ENCODE assay signal across 13 cellular contexts in genomic region chr10:49299816-49300139, GRCh38. TPM values are rescaled to one million over a fixed set of nuclear protein-coding genes. Genes with fewer than 3 reads are reported as not detected.
DNase-seq lines count a peak whose midpoint lies in the region; ATAC-seq and FAIRE-seq lines count a peak whose summit lies in the region.
"Had no signal": no experiment of that assay in that cellular context is flagged by ENCODE, and none has a peak within 500 bp of the region (broad histone marks: within the 10 kb centered on the region; RNA-seq: fewer than 3 reads in every experiment).

No MANE protein-coding gene starts in this region.

- H3K4me3 ChIP-seq in right cardiac atrium (ENCODE audit: low read length) = peak overlapping the region; percentile 46

- H3K27me3 ChIP-seq in right cardiac atrium (ENCODE audit: control insufficient read depth, insufficient read depth) = no peaks in the 10 kb centered on the region

- peak overlapping the region; percentile 84 for H3K27ac ChIP-seq in right cardiac atrium (ENCODE audit: low read length)

- peaks cover 8% of the 10 kb centered on the region for H3K4me1 ChIP-seq in right cardiac atrium (ENCODE audit: control insufficient read depth, insufficient read depth, low read length)

- peak; percentile 54 for ATAC-seq in GM21528 (IDR thresholded peaks at IDR 0.05; ENCODE audit: low FRiP score, unreplicated experiment)
- ATAC-seq in HG03342 (IDR thresholded peaks at IDR 0.05; ENCODE audit: unreplicated experiment) = peak; percentile 75
- ATAC-seq in right cardiac atrium = peak in 1 of 2 donors; percentile 8

- FAIRE-seq in GM18507 (lab: Jason Lieb, UNC) = no peak

- DNase-seq in GM18507 (ENCODE audit: extremely low spot score, insufficient read length, low read depth) = peak; percentile 23
- DNase-seq in right cardiac atrium = no peak
- no peak for DNase-seq in NCI-H1436 treated with DMSO at 0.1 percent for 48 hours (lab: John Stamatoyannopoulos, UW)
- DNase-seq in NCI-H2227 (lab: John Stamatoyannopoulos, UW; ENCODE audit: unreplicated experiment) = no peak
- DNase-seq in NCI-H1694 (lab: John Stamatoyannopoulos, UW) = no peak
- DNase-seq in activated naive CD4-positive, alpha-beta T cell treated with anti-CD3 and anti-CD28 coated beads, Interleukin-2, amount 50 U/mL, for 16 hours = no peak
- DNase-seq: caudate nucleus; CD4-positive, CD25-positive, alpha-beta regulatory T cell; stimulated activated CD8-positive, alpha-beta memory T cell treated with anti-CD3 and anti-CD28 coated beads, Interleukin-4, amount 100 ng/mL, for 48 hours; SW 1271 had no signal

- no peaks in the 10 kb centered on the region for H3K9me3 ChIP-seq in right cardiac atrium (ENCODE audit: control insufficient read depth, low read length)

- intact Hi-C loops in right cardiac atrium (cut with DNase I) = no loop called here

- WGBS in right cardiac atrium = 53% methylated on average over 5 of the region's 5 CpGs

RNA-seq across cellular contexts. Expression of gene C10orf71, which starts 0.8 kb away (rescaled TPM):
- 10 to 100 TPM; 29.3 to 98.9 (median 73.2) TPM for total RNA-seq in right cardiac atrium
- polyA plus RNA-seq in right cardiac atrium = 27.8 TPM
- total RNA-seq: CD4-positive, CD25-positive, alpha-beta regulatory T cell; liver had no signal
- polyA plus RNA-seq: CD4-positive, CD25-positive, alpha-beta regulatory T cell had no signal
